In genomic region chr12:67655829-67656614, GRCh38 we compare ENCODE assay signal across 17 cellular contexts. TPM values are rescaled to one million over a fixed set of nuclear protein-coding genes. Genes with fewer than 3 reads are reported as not detected.
A peak's percentile ranks its signal among the peaks of the same experiment; 100 is the strongest.
DNase-seq lines count a peak whose midpoint lies in the region; ATAC-seq and TF ChIP-seq lines count a peak whose summit lies in the region.
"Had no signal": no experiment of that assay in that cellular context is flagged by ENCODE, and none has a peak within 500 bp of the region (broad histone marks: within the 10 kb centered on the region; RNA-seq: fewer than 3 reads in every experiment).

No MANE protein-coding gene starts in this region.

- peaks cover 87% of the 10 kb centered on the region for H3K4me1 ChIP-seq in CD8-positive, alpha-beta T cell (ENCODE audit: insufficient read depth, low read length)
- H3K4me1 ChIP-seq in Loucy (ENCODE audit: insufficient read depth, low read length, poor library complexity, severe bottlenecking) (peaks cover 57% of the 10 kb centered on the region), stomach (peaks cover 9 to 80% (median 48%) of the 10 kb centered on the region in 4 donors)

- peaks cover 88% of the 10 kb centered on the region for H3K36me3 Mint-ChIP-seq in CD8-positive, alpha-beta T cell
- peaks cover 8% of the 10 kb centered on the region for H3K36me3 Mint-ChIP-seq in natural killer cell

- H3K4me3 Mint-ChIP-seq in CD8-positive, alpha-beta T cell: peak overlapping the region; percentile 68
- peak overlapping the region; percentile 1 for H3K4me3 Mint-ChIP-seq in natural killer cell

- peak overlapping the region; percentile 97 for H3K4me2 ChIP-seq in Loucy (ENCODE audit: low read depth, low read length, poor library complexity, severe bottlenecking)
- H3K4me2 ChIP-seq: PC-9 had no signal

- no peaks in the 10 kb centered on the region for H3K9me3 Mint-ChIP-seq in CD8-positive, alpha-beta T cell
- no peaks in the 10 kb centered on the region for H3K9me3 Mint-ChIP-seq in natural killer cell
- H3K9me3 Mint-ChIP-seq: activated T-cell treated with anti-CD3 and anti-CD28 coated beads, Interleukin-2, amount 50 U/mL, for 4 hours had no signal

- H3K9me2 ChIP-seq in Loucy (replicated peaks; ENCODE audit: low read depth, low read length): no peaks in the 10 kb centered on the region

- no peaks in the 10 kb centered on the region for H3K27me3 Mint-ChIP-seq in CD8-positive, alpha-beta T cell (ENCODE audit: low read depth)
- H3K27me3 Mint-ChIP-seq in natural killer cell (ENCODE audit: low read depth in 2 of 2): no peaks in the 10 kb centered on the region

- H3K9ac ChIP-seq in Loucy (ENCODE audit: low read depth, low read length, poor library complexity, severe bottlenecking): no peak overlapping the region

- peaks cover 91% of the 10 kb centered on the region for H3K4me1 Mint-ChIP-seq in CD8-positive, alpha-beta T cell (ENCODE audit: low read depth)
- peaks cover 70 to 77% of the 10 kb centered on the region in 2 donors for H3K4me1 Mint-ChIP-seq in natural killer cell

- peak overlapping the region; percentile 84 for H3K27ac Mint-ChIP-seq in CD8-positive, alpha-beta T cell
- peak overlapping the region; percentile 58 to 77 for H3K27ac Mint-ChIP-seq in natural killer cell

- no peaks in the 10 kb centered on the region for H3K27me3 ChIP-seq in CD8-positive, alpha-beta T cell (ENCODE audit: insufficient read depth, low read length)
- H3K27me3 ChIP-seq in Loucy (ENCODE audit: insufficient read depth, low read length, poor library complexity, severe bottlenecking): no peaks in the 10 kb centered on the region
- H3K27me3 ChIP-seq in stomach: no peaks in the 10 kb centered on the region
- H3K27me3 ChIP-seq: adrenal gland, upper lobe of left lung had no signal

- TF ChIP-seq EP300 in stomach (IDR thresholded peaks at IDR 0.05): no peak

- H2AFZ ChIP-seq in Loucy (ENCODE audit: low read length): no peak overlapping the region
- H2AFZ ChIP-seq: PC-9 had no signal

- intact Hi-C loops in CD8-positive, alpha-beta T cell (cut with DNase I, micrococcal nuclease): loop anchor here in 1 of 2 experiments (1.0 kb wide), 1 partner anchor 9 kb away; no protein-coding TSS in a partner anchor
- intact Hi-C loops in natural killer cell (cut with micrococcal nuclease): no loop called here
- intact Hi-C loops in stomach (cut with DNase I; ENCODE audit: low total_unique reads): no loop called here

- H3K9me3 ChIP-seq in CD8-positive, alpha-beta T cell (ENCODE audit: low read length): no peaks in the 10 kb centered on the region
- H3K9me3 ChIP-seq in Loucy (ENCODE audit: insufficient read depth, low read depth, low read length): no peaks in the 10 kb centered on the region
- no peaks in the 10 kb centered on the region for H3K9me3 ChIP-seq in stomach
- H3K9me3 ChIP-seq: adrenal gland, upper lobe of left lung had no signal

- POLR2A ChIA-PET in CD8-positive, alpha-beta T cell (lab: Charles Lee): interaction anchor here (1.3 kb wide), 1 partner anchor 25 kb away, joined by 6 read pairs; no protein-coding TSS in a partner anchor

- CTCF ChIA-PET in CD8-positive, alpha-beta T cell (lab: Charles Lee): interaction anchor here (1.0 to 1.4 kb wide), 4 partner anchors 172 to 300 kb away, joined by 3 to 6 read pairs (median 4); no protein-coding TSS in a partner anchor

- no peak overlapping the region for H3K27ac ChIP-seq in CD8-positive, alpha-beta T cell (ENCODE audit: low read depth, low read length)
- no peak overlapping the region for H3K27ac ChIP-seq in stomach
- H3K27ac ChIP-seq: adrenal gland, PC-9, upper lobe of left lung had no signal

- 58 to 80% (median 67%) methylated on average over 2 of the region's 2 CpGs for WGBS in stomach, 5 donors

- H3K36me3 ChIP-seq in CD8-positive, alpha-beta T cell (ENCODE audit: insufficient read depth, low read length): peaks cover 17% of the 10 kb centered on the region
- peaks cover 38% of the 10 kb centered on the region for H3K36me3 ChIP-seq in Loucy (ENCODE audit: insufficient read depth, low read length)
- H3K36me3 ChIP-seq in stomach: peaks cover 21 to 34% (median 28%) of the 10 kb centered on the region in 4 donors

- TF ChIP-seq CTCF in CD8-positive, alpha-beta T cell (IDR thresholded peaks at IDR 0.05): no peak
- TF ChIP-seq CTCF in Loucy (conservative IDR thresholded peaks at IDR 0.05; ENCODE audit: low read length) (no peak), natural killer cell (IDR thresholded peaks at IDR 0.05) (no peak), stomach (IDR thresholded peaks at IDR 0.05) (no peak)

- H3F3A ChIP-seq in Loucy (ENCODE audit: low read depth): no peaks in the 10 kb centered on the region

- peaks cover 72% of the 10 kb centered on the region for H4K20me1 ChIP-seq in Loucy (ENCODE audit: insufficient read depth, low read length, poor library complexity, severe bottlenecking)

- H3K4me3 ChIP-seq in CD8-positive, alpha-beta T cell (ENCODE audit: low read depth, low read length): no peak overlapping the region
- H3K4me3 ChIP-seq in Loucy (ENCODE audit: low read length, poor library complexity, severe bottlenecking): no peak overlapping the region
- H3K4me3 ChIP-seq in stomach: no peak overlapping the region
- H3K4me3 ChIP-seq: adrenal gland, PC-9, upper lobe of left lung had no signal

- no peak for ATAC-seq in CD8-positive, alpha-beta T cell
- ATAC-seq in natural killer cell: no peak
- no peak for ATAC-seq in HG02840 (IDR thresholded peaks at IDR 0.05; ENCODE audit: low FRiP score, unreplicated experiment)
- ATAC-seq in HG03439 (IDR thresholded peaks at IDR 0.05; ENCODE audit: unreplicated experiment): no peak
- ATAC-seq in HG03521 (IDR thresholded peaks at IDR 0.05; ENCODE audit: unreplicated experiment): no peak
- ATAC-seq: activated T-cell treated with anti-CD3 and anti-CD28 coated beads, Interleukin-2, amount 50 U/mL, for 4 hours had no signal

- H3K79me2 ChIP-seq in Loucy (ENCODE audit: insufficient read depth, low read length): peaks cover 92% of the 10 kb centered on the region

- no peak for TF ChIP-seq POLR2A in stomach (IDR thresholded peaks at IDR 0.05)

- no peak for DNase-seq in CD8-positive, alpha-beta T cell
- DNase-seq in fibroblast of peridontal ligament (ENCODE audit: extremely low read depth) (peak; percentile 22), natural killer cell (no peak), stomach (no peak)
- DNase-seq: activated CD4-positive, alpha-beta T cell treated with anti-CD3 and anti-CD28 coated beads for 1 hour; activated T-cell treated with anti-CD3 and anti-CD28 coated beads, Interleukin-2, amount 50 U/mL, for 4 hours; adrenal gland; head of caudate nucleus; NCI-H146; NCI-H510A treated with DMSO at 0.1 percent for 48 hours; PC-9; stimulated activated CD4-positive, alpha-beta T cell treated with anti-CD3 and anti-CD28 coated beads, Interleukin-4, amount 100 ng/mL, for 24 hours; upper lobe of left lung had no signal

RNA-seq across cellular contexts. Expression of gene DYRK2, which starts 7.5 kb away (rescaled TPM):
- 100 to 1,000 TPM; 118 to 122 TPM for total RNA-seq in CD8-positive, alpha-beta T cell
- total RNA-seq in natural killer cell (100 to 1,000 TPM in 2 of 3 donors, 10 to 100 TPM in 1; 88.1 to 108 (median 108) TPM), stomach (10 to 100 TPM; 13.4 to 43.9 (median 27.1) TPM)
- 1 to 10 TPM; 3.3 to 8.9 (median 3.5) TPM for polyA plus RNA-seq in stomach
